ENCODE assay signal across 9 cellular contexts in genomic region chr5:87268970-87269377, GRCh38. TPM values are rescaled to one million over a fixed set of nuclear protein-coding genes. Genes with fewer than 3 reads are reported as not detected.
A peak's percentile ranks its signal among the peaks of the same experiment; 100 is the strongest.
DNase-seq lines count a peak whose midpoint lies in the region; ATAC-seq and TF ChIP-seq lines count a peak whose summit lies in the region.
"Had no signal": no experiment of that assay in that cellular context is flagged by ENCODE, and none has a peak within 500 bp of the region (broad histone marks: within the 10 kb centered on the region; RNA-seq: fewer than 3 reads in every experiment).

No MANE protein-coding gene starts in this region.

- H3K9me3 ChIP-seq in AG04450 (ENCODE audit: control insufficient read depth, insufficient read depth, low read length) (peaks cover 9% of the 10 kb centered on the region; the same call in 1 of the 2 replicates), muscle layer of duodenum (ENCODE audit: control insufficient read depth in 1 of 2, low read length in 2 of 2) (no peaks in the 10 kb centered on the region)

- TF ChIP-seq CTCF in AG04450 (IDR thresholded peaks at IDR 0.05; ENCODE audit: low read depth, low read length) = no peak
- no peak for TF ChIP-seq CTCF in choroid plexus epithelial cell (conservative IDR thresholded peaks at IDR 0.05; ENCODE audit: low read depth, low read length)

- no peak overlapping the region for H3K27ac ChIP-seq in AG04450 (ENCODE audit: low read depth, low read length)
- H3K27ac ChIP-seq in muscle layer of duodenum (ENCODE audit: low read length) = peak overlapping the region; percentile 88

- POLR2A ChIA-PET in AG04450 (lab: Yijun Ruan, JAX) = interaction anchor here (1.4 to 1.7 kb wide), 3 partner anchors 74 to 116 kb away, joined by 3 to 13 read pairs (median 3); no protein-coding TSS in a partner anchor

- no peaks in the 10 kb centered on the region for H3K36me3 ChIP-seq in muscle layer of duodenum (ENCODE audit: control insufficient read depth in 1 of 2, insufficient read depth in 2 of 2, low read length in 2 of 2)

- H3K4me3 ChIP-seq in AG04450 (ENCODE audit: low read depth, low read length) (peak overlapping the region; percentile 96), choroid plexus epithelial cell (ENCODE audit: low read depth, low read length) (peak overlapping the region; percentile 90), muscle layer of duodenum (ENCODE audit: low read depth in 1 of 2, low read length in 2 of 2) (peak overlapping the region; percentile 98 to 99)
- H3K4me3 ChIP-seq in Jurkat, Clone E6-1 (ENCODE audit: low read length) = peak overlapping the region; percentile 88

- peaks cover 4 to 25% of the 10 kb centered on the region in 2 donors for H3K4me1 ChIP-seq in muscle layer of duodenum (ENCODE audit: control insufficient read depth in 1 of 2, insufficient read depth in 2 of 2, low read length in 2 of 2)

- no peak for ATAC-seq in HG03095 (IDR thresholded peaks at IDR 0.05; ENCODE audit: unreplicated experiment)

- CTCF ChIA-PET in AG04450 (lab: Charles Lee) = interaction anchor here (0.6 to 1.4 kb wide), 2 partner anchors 131 to 199 kb away, joined by 3 to 4 read pairs; no protein-coding TSS in a partner anchor

- DNase-seq in AG04450 (ENCODE audit: low read depth, low spot score) (no peak), choroid plexus epithelial cell (ENCODE audit: low read depth) (no peak), NCI-H1417 treated with DMSO at 0.1 percent for 48 hours (lab: John Stamatoyannopoulos, UW) (no peak), islet precursor cell (no peak), activated gamma-delta T cell (lab: John Stamatoyannopoulos, UW) (no peak)
- no peak for DNase-seq in Jurkat, Clone E6-1 (ENCODE audit: low read depth, low spot score)
- DNase-seq: activated CD4-positive, alpha-beta T cell treated with anti-CD3 and anti-CD28 coated beads, Interleukin-2, amount 50 U/mL, for 4 hours had no signal

- H3K27me3 ChIP-seq in AG04450 (ENCODE audit: control insufficient read depth, insufficient read depth, low read length) (no peaks in the 10 kb centered on the region), muscle layer of duodenum (ENCODE audit: low read depth, low read length) (no peaks in the 10 kb centered on the region)

RNA-seq across cellular contexts. Expression of gene RASA1, which starts 1.3 kb away (rescaled TPM):
- polyA plus RNA-seq in AG04450 (2011; rRNA removed) = 51.5 and 67.3 TPM in 2 replicates
- polyA minus RNA-seq in AG04450 (2011; rRNA and poly(A)+ RNA removed) = 30.8 and 48.8 TPM in 2 replicates
- 16.5 TPM for polyA plus RNA-seq in Jurkat, Clone E6-1 (2012; ENCODE audit: insufficient read depth, insufficient read length)
